In genomic region chr20:48795732-48796131, GRCh38 we compare ENCODE assay signal across 23 cellular contexts. TPM values are rescaled to one million over a fixed set of nuclear protein-coding genes. Genes with fewer than 3 reads are reported as not detected.
A peak's percentile ranks its signal among the peaks of the same experiment; 100 is the strongest.
DNase-seq lines count a peak whose midpoint lies in the region; ATAC-seq, FAIRE-seq and TF ChIP-seq lines count a peak whose summit lies in the region.
"Had no signal": no experiment of that assay in that cellular context is flagged by ENCODE, and none has a peak within 500 bp of the region (broad histone marks: within the 10 kb centered on the region; RNA-seq: fewer than 3 reads in every experiment).

No MANE protein-coding gene starts in this region.

- no peak overlapping the region for H3K27ac ChIP-seq in upper lobe of right lung
- H3K27ac ChIP-seq: esophagus muscularis mucosa, gastroesophageal sphincter had no signal

- no peak overlapping the region for H3K4me3 Mint-ChIP-seq in stimulated activated naive CD8-positive, alpha-beta T cell treated with anti-CD3 and anti-CD28 coated beads, Interleukin-15, Interleukin-2, amounts not matched to agents 100 ng/mL and 50 ng/mL, for 24 hours
- H3K4me3 Mint-ChIP-seq in activated naive CD8-positive, alpha-beta T cell treated with anti-CD3 and anti-CD28 coated beads, Interleukin-2, amount 50 U/mL, for 24 hours = no peak overlapping the region
- H3K4me3 Mint-ChIP-seq: activated CD4-positive, alpha-beta T cell treated with anti-CD3 and anti-CD28 coated beads for 36 hours had no signal

- H3K4me3 ChIP-seq in upper lobe of right lung (no peak overlapping the region), foreskin fibroblast (ENCODE audit: low read depth in 1 of 2, low read length in 2 of 2) (no peak overlapping the region)
- H3K4me3 ChIP-seq: esophagus muscularis mucosa, gastroesophageal sphincter had no signal

- H3K9me3 ChIP-seq in upper lobe of right lung = no peaks in the 10 kb centered on the region
- H3K9me3 ChIP-seq: esophagus muscularis mucosa, gastroesophageal sphincter had no signal

- intact Hi-C loops in upper lobe of right lung (cut with DNase I) = no loop called here

- H3K27ac Mint-ChIP-seq in stimulated activated naive CD8-positive, alpha-beta T cell treated with anti-CD3 and anti-CD28 coated beads, Interleukin-15, Interleukin-2, amounts not matched to agents 100 ng/mL and 50 ng/mL, for 24 hours = peak overlapping the region; percentile 29
- H3K27ac Mint-ChIP-seq in activated naive CD8-positive, alpha-beta T cell treated with anti-CD3 and anti-CD28 coated beads, Interleukin-2, amount 50 U/mL, for 24 hours = peak overlapping the region; percentile 57
- H3K27ac Mint-ChIP-seq: activated CD4-positive, alpha-beta T cell treated with anti-CD3 and anti-CD28 coated beads for 36 hours had no signal

- peak; percentile 35 for FAIRE-seq in urothelium cell line (lab: Jason Lieb, UNC)
- FAIRE-seq: GM12892, TTC549 had no signal

- no peaks in the 10 kb centered on the region for H3K9me3 Mint-ChIP-seq in stimulated activated naive CD8-positive, alpha-beta T cell treated with anti-CD3 and anti-CD28 coated beads, Interleukin-15, Interleukin-2, amounts not matched to agents 100 ng/mL and 50 ng/mL, for 24 hours
- no peaks in the 10 kb centered on the region for H3K9me3 Mint-ChIP-seq in activated naive CD8-positive, alpha-beta T cell treated with anti-CD3 and anti-CD28 coated beads, Interleukin-2, amount 50 U/mL, for 24 hours

- H3K36me3 ChIP-seq in upper lobe of right lung = no peaks in the 10 kb centered on the region
- H3K36me3 ChIP-seq: esophagus muscularis mucosa, gastroesophageal sphincter had no signal

- DNase-seq in stimulated activated naive CD8-positive, alpha-beta T cell treated with anti-CD3 and anti-CD28 coated beads, Interleukin-15, Interleukin-2, amounts not matched to agents 100 U/mL and 50 U/mL, for 24 hours = no peak
- DNase-seq in activated naive CD8-positive, alpha-beta T cell treated with anti-CD3 and anti-CD28 coated beads, Interleukin-2, amount 50 U/mL, for 24 hours = no peak
- DNase-seq in kidney tubule cell (ENCODE audit: low spot score) = peak; percentile 40
- DNase-seq in urothelium cell line (ENCODE audit: low spot score) = no peak
- DNase-seq in upper lobe of right lung = no peak
- DNase-seq in foreskin fibroblast = no peak
- DNase-seq in NCI-H510A (lab: John Stamatoyannopoulos, UW) = no peak
- DNase-seq: activated CD4-positive, alpha-beta T cell treated with anti-CD3 and anti-CD28 coated beads for 36 hours; activated naive CD4-positive, alpha-beta T cell treated with anti-CD3 and anti-CD28 coated beads, Interleukin-2, amount 50 U/mL, for 16 hours; DMS79; effector CD8-positive, alpha-beta T cell; KBM-7; mesenchymal stem cell; MM.1S; NCI-H146; NCI-H748 treated with DMSO at 0.1 percent for 48 hours; stimulated activated CD4-positive, alpha-beta T cell treated with anti-CD3 and anti-CD28 coated beads, Interleukin-4, amount 100 ng/mL, for 4 hours had no signal

- H3K36me3 Mint-ChIP-seq in stimulated activated naive CD8-positive, alpha-beta T cell treated with anti-CD3 and anti-CD28 coated beads, Interleukin-15, Interleukin-2, amounts not matched to agents 100 ng/mL and 50 ng/mL, for 24 hours (ENCODE audit: low read depth) = peaks cover 4% of the 10 kb centered on the region
- H3K36me3 Mint-ChIP-seq in activated naive CD8-positive, alpha-beta T cell treated with anti-CD3 and anti-CD28 coated beads, Interleukin-2, amount 50 U/mL, for 24 hours (ENCODE audit: low read depth) = peaks cover 3% of the 10 kb centered on the region

- TF ChIP-seq CTCF in upper lobe of right lung (IDR thresholded peaks at IDR 0.05) (no peak), foreskin fibroblast (IDR thresholded peaks at IDR 0.05; ENCODE audit: low read depth, low read length) (no peak)

- no peaks in the 10 kb centered on the region for H3K27me3 ChIP-seq in upper lobe of right lung
- H3K27me3 ChIP-seq: esophagus muscularis mucosa, gastroesophageal sphincter had no signal

- H3K4me1 Mint-ChIP-seq in stimulated activated naive CD8-positive, alpha-beta T cell treated with anti-CD3 and anti-CD28 coated beads, Interleukin-15, Interleukin-2, amounts not matched to agents 100 ng/mL and 50 ng/mL, for 24 hours (ENCODE audit: low read depth) = peaks cover 59% of the 10 kb centered on the region
- peaks cover 56% of the 10 kb centered on the region for H3K4me1 Mint-ChIP-seq in activated naive CD8-positive, alpha-beta T cell treated with anti-CD3 and anti-CD28 coated beads, Interleukin-2, amount 50 U/mL, for 24 hours

- H3K27me3 Mint-ChIP-seq in stimulated activated naive CD8-positive, alpha-beta T cell treated with anti-CD3 and anti-CD28 coated beads, Interleukin-15, Interleukin-2, amounts not matched to agents 100 ng/mL and 50 ng/mL, for 24 hours = no peaks in the 10 kb centered on the region
- no peaks in the 10 kb centered on the region for H3K27me3 Mint-ChIP-seq in activated naive CD8-positive, alpha-beta T cell treated with anti-CD3 and anti-CD28 coated beads, Interleukin-2, amount 50 U/mL, for 24 hours
- H3K27me3 Mint-ChIP-seq: activated CD4-positive, alpha-beta T cell treated with anti-CD3 and anti-CD28 coated beads for 36 hours had no signal

- peaks cover 36% of the 10 kb centered on the region for H3K4me1 ChIP-seq in upper lobe of right lung

- no peak for ATAC-seq in stimulated activated naive CD8-positive, alpha-beta T cell treated with anti-CD3 and anti-CD28 coated beads, Interleukin-15, Interleukin-2, amounts not matched to agents 100 U/mL and 50 U/mL, for 24 hours
- ATAC-seq in activated naive CD8-positive, alpha-beta T cell treated with anti-CD3 and anti-CD28 coated beads, Interleukin-2, amount 50 U/mL, for 24 hours = no peak
- ATAC-seq in upper lobe of right lung = no peak
- ATAC-seq: activated CD4-positive, alpha-beta T cell treated with anti-CD3 and anti-CD28 coated beads for 36 hours; gastroesophageal sphincter; Right ventricle myocardium inferior had no signal

RNA-seq across cellular contexts. Expression of gene PREX1, which starts 32.1 kb away (rescaled TPM):
- 66.0 TPM for total RNA-seq in upper lobe of right lung
